In the genomic region with DNA sequence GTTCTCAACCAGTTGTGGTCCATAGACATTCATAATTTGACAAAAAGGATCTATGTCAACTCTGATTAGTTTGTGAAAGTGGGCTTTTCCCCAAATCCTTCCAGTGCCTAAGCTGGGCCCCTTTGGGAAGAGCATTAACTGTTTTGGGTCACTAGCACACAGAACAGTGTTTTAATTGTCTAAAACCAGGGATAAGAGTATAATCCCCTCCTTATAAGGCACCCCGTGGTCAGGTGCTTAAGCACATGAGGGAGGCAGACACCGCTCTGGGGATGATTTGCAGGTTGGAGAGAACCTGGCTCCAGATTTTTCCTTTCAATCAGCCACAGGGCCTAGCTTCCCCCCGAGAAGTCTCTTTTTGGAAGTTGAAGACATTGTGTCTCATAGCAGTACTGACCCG, we compare ENCODE assay signal across 1 cellular context.
TF ChIP-seq lines count a peak whose summit lies in the region.

No MANE protein-coding gene starts in this region.

TF ChIP-seq in GM23338, 12 proteins besides CTCF, POLR2A, EP300 and RAD21 (continued from another document):
- TF ChIP-seq, protein P1, sequence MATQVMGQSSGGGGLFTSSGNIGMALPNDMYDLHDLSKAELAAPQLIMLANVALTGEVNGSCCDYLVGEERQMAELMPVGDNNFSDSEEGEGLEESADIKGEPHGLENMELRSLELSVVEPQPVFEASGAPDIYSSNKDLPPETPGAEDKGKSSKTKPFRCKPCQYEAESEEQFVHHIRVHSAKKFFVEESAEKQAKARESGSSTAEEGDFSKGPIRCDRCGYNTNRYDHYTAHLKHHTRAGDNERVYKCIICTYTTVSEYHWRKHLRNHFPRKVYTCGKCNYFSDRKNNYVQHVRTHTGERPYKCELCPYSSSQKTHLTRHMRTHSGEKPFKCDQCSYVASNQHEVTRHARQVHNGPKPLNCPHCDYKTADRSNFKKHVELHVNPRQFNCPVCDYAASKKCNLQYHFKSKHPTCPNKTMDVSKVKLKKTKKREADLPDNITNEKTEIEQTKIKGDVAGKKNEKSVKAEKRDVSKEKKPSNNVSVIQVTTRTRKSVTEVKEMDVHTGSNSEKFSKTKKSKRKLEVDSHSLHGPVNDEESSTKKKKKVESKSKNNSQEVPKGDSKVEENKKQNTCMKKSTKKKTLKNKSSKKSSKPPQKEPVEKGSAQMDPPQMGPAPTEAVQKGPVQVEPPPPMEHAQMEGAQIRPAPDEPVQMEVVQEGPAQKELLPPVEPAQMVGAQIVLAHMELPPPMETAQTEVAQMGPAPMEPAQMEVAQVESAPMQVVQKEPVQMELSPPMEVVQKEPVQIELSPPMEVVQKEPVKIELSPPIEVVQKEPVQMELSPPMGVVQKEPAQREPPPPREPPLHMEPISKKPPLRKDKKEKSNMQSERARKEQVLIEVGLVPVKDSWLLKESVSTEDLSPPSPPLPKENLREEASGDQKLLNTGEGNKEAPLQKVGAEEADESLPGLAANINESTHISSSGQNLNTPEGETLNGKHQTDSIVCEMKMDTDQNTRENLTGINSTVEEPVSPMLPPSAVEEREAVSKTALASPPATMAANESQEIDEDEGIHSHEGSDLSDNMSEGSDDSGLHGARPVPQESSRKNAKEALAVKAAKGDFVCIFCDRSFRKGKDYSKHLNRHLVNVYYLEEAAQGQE (IDR thresholded peaks at IDR 0.05; ENCODE audit: unreplicated experiment), result no peak
- TF ChIP-seq EZH2 (IDR thresholded peaks at IDR 0.05; ENCODE audit: low read depth, unreplicated experiment), result no peak
- no peak for TF ChIP-seq CREB1 (CRISPR knock-in tag; IDR thresholded peaks at IDR 0.05; ENCODE audit: low read depth)
- no peak for TF ChIP-seq NANOG (IDR thresholded peaks at IDR 0.05; ENCODE audit: borderline replicate concordance)
- TF ChIP-seq STAT1 (IDR thresholded peaks at IDR 0.05; ENCODE audit: unreplicated experiment), result no peak
